In the genomic region with DNA sequence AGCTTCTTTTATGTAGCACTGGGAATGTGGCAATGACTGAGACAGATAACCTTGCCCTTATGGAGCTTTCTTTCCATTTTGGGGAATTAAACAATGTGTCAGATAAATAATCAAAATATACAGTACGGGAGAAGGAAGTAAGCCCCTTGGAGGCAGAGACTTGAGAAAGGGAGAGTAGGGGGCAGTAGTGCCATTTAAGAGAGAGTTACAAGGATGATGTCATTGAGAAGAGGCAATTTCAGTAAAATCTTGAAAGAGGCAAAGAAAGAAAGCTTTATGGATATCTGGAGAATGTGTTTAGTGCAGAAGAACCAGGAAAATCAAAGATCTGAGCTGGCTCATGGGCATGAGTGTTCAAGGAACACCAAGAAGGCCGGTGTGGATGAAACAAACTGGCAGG, we compare ENCODE assay signal across 19 cellular contexts.
"Had no signal": no experiment of that assay in that cellular context is flagged by ENCODE, and none has a peak within 500 bp of the region (broad histone marks: within the 10 kb centered on the region; RNA-seq: fewer than 3 reads in every experiment).

No MANE protein-coding gene starts in this region.

- H3K27ac Mint-ChIP-seq: dendritic cell treated with granulocyte-macrophage colony-stimulating factor and Interleukin-4, amounts not matched to agents 40 ng/mL and 50 ng/mL, for 4 days; effector memory CD8-positive, alpha-beta T cell; naive thymus-derived CD8-positive, alpha-beta T cell had no signal

- H3K4me1 ChIP-seq: esophagus squamous epithelium, gastroesophageal sphincter, right atrium auricular region, tibial nerve had no signal

- H3K27ac ChIP-seq: esophagus squamous epithelium, gastroesophageal sphincter, ovary, right atrium auricular region, tibial nerve had no signal

- H3K4me3 Mint-ChIP-seq: dendritic cell treated with granulocyte-macrophage colony-stimulating factor and Interleukin-4, amounts not matched to agents 40 ng/mL and 50 ng/mL, for 4 days; effector memory CD8-positive, alpha-beta T cell; naive thymus-derived CD8-positive, alpha-beta T cell; neural crest cell had no signal

- ATAC-seq: effector memory CD8-positive, alpha-beta T cell; gastroesophageal sphincter; left colon; left ventricle myocardium superior; mucosa of descending colon; naive thymus-derived CD8-positive, alpha-beta T cell; stimulated activated naive CD8-positive, alpha-beta T cell treated with anti-CD3 and anti-CD28 coated beads, Interleukin-15, Interleukin-2, amounts not matched to agents 100 U/mL and 50 U/mL, for 24 hours had no signal

- H3K27me3 ChIP-seq: esophagus squamous epithelium, gastroesophageal sphincter, ovary, right atrium auricular region, tibial nerve had no signal

- H3K4me1 Mint-ChIP-seq: naive thymus-derived CD8-positive, alpha-beta T cell had no signal

- H3K36me3 ChIP-seq: esophagus squamous epithelium, gastroesophageal sphincter, ovary, right atrium auricular region, tibial nerve had no signal

- H3K9me3 ChIP-seq: esophagus squamous epithelium, gastroesophageal sphincter, mucosa of descending colon, ovary, right atrium auricular region, tibial nerve had no signal

- DNase-seq: cerebellar nuclear complex; effector memory CD8-positive, alpha-beta T cell; esophagus squamous epithelium; foreskin fibroblast; glutamatergic neuron; left colon; left ventricle myocardium superior; mucosa of descending colon; naive thymus-derived CD8-positive, alpha-beta T cell; nucleus accumbens; ovary; small intestine; stimulated activated CD4-positive, alpha-beta T cell treated with anti-CD3 and anti-CD28 coated beads, Interleukin-2, amount 100 ng/mL, for 48 hours; stimulated activated naive CD8-positive, alpha-beta T cell treated with anti-CD3 and anti-CD28 coated beads, Interleukin-15, Interleukin-2, amounts not matched to agents 100 U/mL and 50 U/mL, for 24 hours had no signal

- H3K4me3 ChIP-seq: esophagus squamous epithelium, gastroesophageal sphincter, mucosa of descending colon, ovary, right atrium auricular region, tibial nerve had no signal

- H3K9me3 Mint-ChIP-seq: dendritic cell treated with granulocyte-macrophage colony-stimulating factor and Interleukin-4, amounts not matched to agents 40 ng/mL and 50 ng/mL, for 4 days; effector memory CD8-positive, alpha-beta T cell; naive thymus-derived CD8-positive, alpha-beta T cell; neural crest cell had no signal

- H3K27me3 Mint-ChIP-seq: dendritic cell treated with granulocyte-macrophage colony-stimulating factor and Interleukin-4, amounts not matched to agents 40 ng/mL and 50 ng/mL, for 4 days had no signal

- H3K36me3 Mint-ChIP-seq: naive thymus-derived CD8-positive, alpha-beta T cell had no signal
